ENCODE assay signal across 8 cellular contexts in the genomic region with DNA sequence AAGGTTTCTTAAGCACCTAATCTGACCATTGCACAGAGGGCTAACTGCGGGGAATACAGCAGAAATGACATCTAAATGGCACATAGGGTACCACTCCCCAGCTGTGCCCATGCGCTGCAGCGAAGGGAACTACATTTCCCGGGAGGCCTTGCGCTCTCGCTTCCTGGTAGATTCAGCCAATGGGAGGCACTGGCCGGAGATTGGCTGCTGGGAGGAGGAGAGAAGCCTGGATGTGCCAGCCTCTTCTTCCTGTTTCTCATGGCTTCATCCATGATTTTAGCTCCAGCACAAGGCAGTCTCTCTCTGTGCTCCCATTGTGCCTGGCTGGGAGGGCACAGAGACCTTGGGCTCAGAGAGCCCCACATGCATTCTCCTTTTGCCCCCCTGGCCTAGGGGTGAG.
DNase-seq lines count a peak whose midpoint lies in the region; ATAC-seq and TF ChIP-seq lines count a peak whose summit lies in the region.

No MANE protein-coding gene starts in this region.

- no peaks in the 10 kb centered on the region for H3K4me1 Mint-ChIP-seq in activated T-helper 2 cell treated with anti-CD3 and anti-CD28 coated beads, Interferon-gamma antibody, Interleukin-2, Interleukin-4, amounts not matched to agents 10 μg/mL and 5 μg/mL and 100 μg/mL, durations not matched to agents 14 hours and 24 hours and 36 hours (ENCODE audit: low read depth)

- no peak overlapping the region for H3K4me3 Mint-ChIP-seq in activated T-helper 2 cell treated with anti-CD3 and anti-CD28 coated beads, Interferon-gamma antibody, Interleukin-2, Interleukin-4, amounts not matched to agents 10 μg/mL and 5 μg/mL and 100 μg/mL, durations not matched to agents 14 hours and 24 hours and 36 hours (ENCODE audit: low read depth)

- no peaks in the 10 kb centered on the region for H3K9me3 Mint-ChIP-seq in activated T-helper 2 cell treated with anti-CD3 and anti-CD28 coated beads, Interferon-gamma antibody, Interleukin-2, Interleukin-4, amounts not matched to agents 10 μg/mL and 5 μg/mL and 100 μg/mL, durations not matched to agents 14 hours and 24 hours and 36 hours

- peak; percentile 39 for ATAC-seq in HG03469 (IDR thresholded peaks at IDR 0.05; ENCODE audit: unreplicated experiment)

- H3K27me3 Mint-ChIP-seq in activated T-helper 2 cell treated with anti-CD3 and anti-CD28 coated beads, Interferon-gamma antibody, Interleukin-2, Interleukin-4, amounts not matched to agents 10 μg/mL and 5 μg/mL and 100 μg/mL, durations not matched to agents 14 hours and 24 hours and 36 hours (ENCODE audit: low read depth): no peaks in the 10 kb centered on the region

- TF ChIP-seq CTCF in foreskin fibroblast (IDR thresholded peaks at IDR 0.05; ENCODE audit: low read depth, low read length): no peak

- no peak overlapping the region for H3K4me3 ChIP-seq in foreskin fibroblast (ENCODE audit: low read depth in 1 of 2, low read length in 2 of 2)

- peak; percentile 70 for DNase-seq in COLO668 (lab: John Stamatoyannopoulos, UW; ENCODE audit: unreplicated experiment)
- DNase-seq in RPMI8226: peak; percentile 57
- peak; percentile 33 to 53 for DNase-seq in foreskin fibroblast
- peak; percentile 6 for DNase-seq in renal cortical epithelial cell (ENCODE audit: low read depth)
- DNase-seq in stimulated activated CD4-positive, alpha-beta T cell treated with anti-CD3 and anti-CD28 coated beads, Interleukin-4, amount 100 ng/mL, for 1 hour: no peak
- no peak for DNase-seq in cerebellum (ENCODE audit: low spot score)
- DNase-seq in activated T-helper 2 cell treated with anti-CD3 and anti-CD28 coated beads, Interferon-gamma antibody, Interleukin-2, Interleukin-4, amounts not matched to agents 10 μg/mL and 5 μg/mL and 100 μg/mL, durations not matched to agents 14 hours and 24 hours and 36 hours (ENCODE audit: low spot score): no peak

- intact Hi-C loops in activated T-helper 2 cell treated with anti-CD3 and anti-CD28 coated beads, Interferon-gamma antibody, Interleukin-2, Interleukin-4, amounts not matched to agents 10 μg/mL and 5 μg/mL and 100 μg/mL, durations not matched to agents 14 hours and 24 hours and 36 hours (cut with micrococcal nuclease): no loop called here

- H3K27ac Mint-ChIP-seq in activated T-helper 2 cell treated with anti-CD3 and anti-CD28 coated beads, Interferon-gamma antibody, Interleukin-2, Interleukin-4, amounts not matched to agents 10 μg/mL and 5 μg/mL and 100 μg/mL, durations not matched to agents 14 hours and 24 hours and 36 hours: no peak overlapping the region

- no peaks in the 10 kb centered on the region for H3K36me3 Mint-ChIP-seq in activated T-helper 2 cell treated with anti-CD3 and anti-CD28 coated beads, Interferon-gamma antibody, Interleukin-2, Interleukin-4, amounts not matched to agents 10 μg/mL and 5 μg/mL and 100 μg/mL, durations not matched to agents 14 hours and 24 hours and 36 hours (ENCODE audit: low read depth)

Comparison
In these comparisons a context has a peak if more than half of its experiments do, and no peak if none do; other contexts are left out.
1. DNase-seq: peak in COLO668 (single experiment), RPMI8226 (single experiment), foreskin fibroblast (2 of 2) and renal cortical epithelial cell (single experiment); none in stimulated activated CD4-positive, alpha-beta T cell treated with anti-CD3 and anti-CD28 coated beads, Interleukin-4, amount 100 ng/mL, for 1 hour (single experiment), cerebellum (single experiment) and activated T-helper 2 cell treated with anti-CD3 and anti-CD28 coated beads, Interferon-gamma antibody, Interleukin-2, Interleukin-4, amounts not matched to agents 10 μg/mL and 5 μg/mL and 100 μg/mL, durations not matched to agents 14 hours and 24 hours and 36 hours (single experiment).